Comparison of ENCODE assay signal across 2 cellular contexts in genomic region chr6:138343112-138343511, GRCh38.
TF ChIP-seq lines count a peak whose summit lies in the region.

No MANE protein-coding gene starts in this region.

TF ChIP-seq in HepG2, 621 proteins besides CTCF, POLR2A, EP300 and RAD21:
- TF ChIP-seq MAFF (IDR thresholded peaks at IDR 0.05; ENCODE audit: low read depth, low read length) (0 out of 2 replicates have a peak, but pooled peaks have one; percentile 15), ZNF615 (CRISPR knock-in tag; IDR thresholded peaks at IDR 0.05; ENCODE audit: borderline replicate concordance) (no peak), MAFK (conservative IDR thresholded peaks at IDR 0.05 in 1 of 2, IDR thresholded peaks at IDR 0.05 in 1 of 2; ENCODE audit: low read length in 2 of 2) (peak; percentile 49 to 52; a peak in 3 of 4 replicates), IKZF4 (CRISPR knock-in tag; IDR thresholded peaks at IDR 0.05; ENCODE audit: borderline replicate concordance, low read depth, not compliant biosample characterization) (no peak), SOX13 (IDR thresholded peaks at IDR 0.05) (no peak), SOX13 (CRISPR knock-in tag; conservative IDR thresholded peaks at IDR 0.05 in 1 of 2, IDR thresholded peaks at IDR 0.05 in 1 of 2) (no peak)

TF ChIP-seq in K562, 482 proteins besides CTCF, POLR2A, EP300 and RAD21:
- TF ChIP-seq MYNN (IDR thresholded peaks at IDR 0.05) (no peak), MYNN (CRISPR knock-in tag; IDR thresholded peaks at IDR 0.05) (no peak), C11orf30 (IDR thresholded peaks at IDR 0.05; ENCODE audit: low read depth) (peak; percentile 59; the same call in 1 of the 2 replicates), ZNF316 (IDR thresholded peaks at IDR 0.05) (peak; percentile 74), ZNF184 (CRISPR knock-in tag; IDR thresholded peaks at IDR 0.05) (no peak)
